ENCODE assay signal across 8 cellular contexts in the genomic region with DNA sequence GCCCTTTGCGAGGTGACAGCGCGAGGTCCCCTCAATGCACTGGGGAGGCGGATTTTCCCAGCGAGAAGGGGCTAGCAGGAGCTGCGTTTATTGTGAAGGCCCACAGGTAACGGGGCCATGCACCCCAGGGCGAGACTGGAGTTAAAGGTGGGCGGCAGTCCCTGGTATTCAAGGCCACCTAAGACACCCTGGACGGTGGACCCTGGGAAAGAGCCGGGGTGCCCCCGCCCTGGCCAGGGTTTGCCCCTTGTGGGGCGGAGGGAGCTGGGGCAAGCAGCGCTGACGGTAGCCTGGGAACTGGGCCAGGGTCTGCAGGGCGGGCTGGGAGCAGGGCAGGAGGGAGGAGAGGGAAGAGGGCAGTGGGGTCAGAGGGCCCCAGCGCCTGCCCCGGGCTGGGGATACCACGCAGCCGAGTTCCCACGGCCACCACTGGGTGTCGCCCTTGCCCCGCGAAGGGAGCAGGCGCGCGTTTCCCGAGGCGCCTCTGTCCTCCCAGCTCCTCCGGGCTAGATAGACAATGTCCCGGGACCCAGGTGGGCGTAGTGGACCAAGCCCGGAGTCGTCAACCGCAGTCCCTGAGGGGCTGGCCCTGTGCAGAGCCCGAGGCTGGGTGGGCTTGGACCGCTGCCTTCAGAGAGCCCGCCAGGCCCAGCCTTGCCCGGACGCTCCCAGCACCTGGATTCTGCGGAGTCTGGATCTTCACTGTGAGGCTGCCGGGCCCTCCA.
A peak's percentile ranks its signal among the peaks of the same experiment; 100 is the strongest.
DNase-seq lines count a peak whose midpoint lies in the region; TF ChIP-seq lines count a peak whose summit lies in the region.

No MANE protein-coding gene starts in this region.

- no peaks in the 10 kb centered on the region for H4K20me1 ChIP-seq in H9 (ENCODE audit: control insufficient read depth, insufficient read depth, insufficient read length)

- no peak overlapping the region for H4K91ac ChIP-seq in H9 (ENCODE audit: insufficient read length, low read depth, low read length)

- no peaks in the 10 kb centered on the region for H3K4me1 ChIP-seq in H9 (ENCODE audit: insufficient read depth, low read length)

- peaks cover 5% of the 10 kb centered on the region for H3K27me3 Mint-ChIP-seq in H9 (ENCODE audit: low read depth)

- H3K4me3 ChIP-seq in GM12864 (ENCODE audit: low read depth, low read length): no peak overlapping the region

- H3K9me3 ChIP-seq in H9 (ENCODE audit: control insufficient read depth, low read depth, low read length): no peaks in the 10 kb centered on the region

- no peak overlapping the region for H2BK20ac ChIP-seq in H9 (ENCODE audit: low read depth, low read length, poor library complexity, severe bottlenecking)

- H3K9ac ChIP-seq in H9 (ENCODE audit: extremely low read depth, insufficient read length, low read length): no peak overlapping the region

- no peak overlapping the region for H3K23ac ChIP-seq in H9 (ENCODE audit: insufficient read length, low read depth, low read length)

- H3K27ac Mint-ChIP-seq in H9: no peak overlapping the region; a peak in 1 of 7 replicates

- no peak overlapping the region; the same call in 1 of the 2 replicates for H3K14ac ChIP-seq in H9 (ENCODE audit: insufficient read depth, low read length)

- no peak overlapping the region for H3K27ac ChIP-seq in H9 (ENCODE audit: insufficient read length, low read depth, low read length)

- no peaks in the 10 kb centered on the region for H3K23me2 ChIP-seq in H9 (ENCODE audit: insufficient read length, low read depth, low read length, poor library complexity, severe bottlenecking)

- H2BK15ac ChIP-seq in H9 (ENCODE audit: low read depth, low read length): no peak overlapping the region

- H3K79me2 ChIP-seq in H9 (ENCODE audit: insufficient read depth, low read length): no peaks in the 10 kb centered on the region

- H3K4me2 ChIP-seq in H9 (ENCODE audit: insufficient read depth, insufficient read length, low read length): no peak overlapping the region

- H3K56ac ChIP-seq in H9 (ENCODE audit: insufficient read length, low read depth, low read length): no peak overlapping the region

- no peak overlapping the region for H2AFZ ChIP-seq in H9 (ENCODE audit: low read length)

- TF ChIP-seq CTCF in GM12864 (IDR thresholded peaks at IDR 0.05; ENCODE audit: low read depth, low read length, missing control alignments) (peak; percentile 92), H9 (conservative IDR thresholded peaks at IDR 0.05) (peak; percentile 99)

- no peak overlapping the region for H2AK5ac ChIP-seq in H9 (ENCODE audit: insufficient read length, low read length)

- no peak overlapping the region; a peak in 1 of 5 replicates for H3K4me3 Mint-ChIP-seq in H9

- H2BK12ac ChIP-seq in H9 (ENCODE audit: insufficient read length, low read depth, low read length): no peak overlapping the region

- H2BK120ac ChIP-seq in H9 (ENCODE audit: low read depth, low read length, poor library complexity, severe bottlenecking): no peak overlapping the region

- H3K4me1 Mint-ChIP-seq in H9: peaks cover 6 to 7% of the 10 kb centered on the region in 2 experiments; a peak in 3 of 4 replicates

- no CpG with 5 or more reads among the region's 42 CpGs for WGBS in H9 (ENCODE audit: extremely low coverage, insufficient read length, low lambda C conversion rate)

- no peak overlapping the region for H4K5ac ChIP-seq in H9 (ENCODE audit: insufficient read length, low read depth, low read length)

- H3K27me3 ChIP-seq in H9 (ENCODE audit: insufficient read depth, low read length): no peaks in the 10 kb centered on the region

- no peaks in the 10 kb centered on the region for H3K79me1 ChIP-seq in H9 (ENCODE audit: insufficient read depth, low read depth, low read length, poor library complexity, severe bottlenecking)

- DNase-seq in GM12864 (ENCODE audit: low read depth) (no peak), H9 (peak; percentile 83), NAMALWA (ENCODE audit: low spot score) (peak; percentile 75), dermis microvascular lymphatic vessel endothelial cell (ENCODE audit: low read depth in 2 of 2) (peak; percentile 1 to 38), medulla oblongata (ENCODE audit: extremely low spot score) (peak; percentile 54), cerebellar nuclear complex (lab: John Stamatoyannopoulos, UW) (no peak)
- peak; percentile 62 for DNase-seq in activated CD4-positive, alpha-beta T cell treated with anti-CD3 and anti-CD28 coated beads, Interleukin-2, amount 50 U/mL, for 1 hour
- peak; percentile 21 to 26 for DNase-seq in stimulated activated CD8-positive, alpha-beta memory T cell treated with anti-CD3 and anti-CD28 coated beads, Interleukin-15, amount 100 ng/mL, for 4 hours (ENCODE audit: low read depth in 2 of 2)

- no peak overlapping the region for H2BK5ac ChIP-seq in H9 (ENCODE audit: insufficient read length, low read length)

- no peak overlapping the region for H3K4ac ChIP-seq in H9 (ENCODE audit: low read depth, low read length)

- H4K8ac ChIP-seq in H9 (replicated peaks; ENCODE audit: insufficient read length, low read depth, low read length): no peak overlapping the region

- H3K9me3 Mint-ChIP-seq in H9: peaks cover 22% of the 10 kb centered on the region in 2 experiments

- H3T11ph ChIP-seq in H9 (ENCODE audit: low read length): no peak overlapping the region

- peaks cover 8 to 22% (median 15%) of the 10 kb centered on the region in 3 experiments for H3K36me3 Mint-ChIP-seq in H9 (ENCODE audit: insufficient read depth in 1 of 3, low read depth in 3 of 3)

- no peak overlapping the region for H3K18ac ChIP-seq in H9 (ENCODE audit: insufficient read length, low read depth, low read length)

Comparison
In these comparisons a context has a peak if more than half of its experiments do, and no peak if none do; other contexts are left out.
1. DNase-seq: peak in H9 (single experiment), NAMALWA (single experiment), activated CD4-positive, alpha-beta T cell treated with anti-CD3 and anti-CD28 coated beads, Interleukin-2, amount 50 U/mL, for 1 hour (single experiment), dermis microvascular lymphatic vessel endothelial cell (2 of 2), medulla oblongata (single experiment) and stimulated activated CD8-positive, alpha-beta memory T cell treated with anti-CD3 and anti-CD28 coated beads, Interleukin-15, amount 100 ng/mL, for 4 hours (2 of 2); none in GM12864 (single experiment) and cerebellar nuclear complex (0 of 2).